Comparison of ENCODE assay signal across 8 cellular contexts in genomic region chr1:31412732-31413404, GRCh38. TPM values are rescaled to one million over a fixed set of nuclear protein-coding genes. Genes with fewer than 3 reads are reported as not detected.
A peak's percentile ranks its signal among the peaks of the same experiment; 100 is the strongest.
DNase-seq lines count a peak whose midpoint lies in the region; ATAC-seq and TF ChIP-seq lines count a peak whose summit lies in the region.

Gene SERINC2, plus strand, starts transcription at chr1:31413213. Its CDS starts 53 bp downstream, at chr1:31413266.

- peaks cover 28% of the 10 kb centered on the region for H3K27me3 ChIP-seq in CD8-positive, alpha-beta T cell (ENCODE audit: insufficient read depth, low read length)
- H3K27me3 ChIP-seq in Panc1 (ENCODE audit: control insufficient read depth, insufficient read depth, low read length) (no peaks in the 10 kb centered on the region), lung (ENCODE audit: control insufficient read depth, insufficient read depth) (no peaks in the 10 kb centered on the region), transverse colon (peaks cover 3% of the 10 kb centered on the region)

- H3K27ac ChIP-seq in CD8-positive, alpha-beta T cell (ENCODE audit: low read depth, low read length): no peak within 1 kb of the TSS
- H3K27ac ChIP-seq in Panc1 (ENCODE audit: low read length) (peak within 1 kb of the TSS; percentile 44; the same call in 1 of the 2 replicates), coronary artery (no peak within 1 kb of the TSS), lung (ENCODE audit: low read depth in 1 of 2, low read length in 1 of 2) (peak within 1 kb of the TSS; percentile 79 to 82), transverse colon (peak within 1 kb of the TSS; percentile 82 to 97 (median 94))

- H3K9me3 Mint-ChIP-seq in CD8-positive, alpha-beta T cell: no peaks in the 10 kb centered on the region

- CTCF ChIA-PET in CD8-positive, alpha-beta T cell (lab: Charles Lee): no interaction called here
- CTCF ChIA-PET in Panc1 (lab: Charles Lee): no interaction called here

- POLR2A ChIA-PET in CD8-positive, alpha-beta T cell (lab: Charles Lee): no interaction called here
- POLR2A ChIA-PET in Panc1 (lab: Charles Lee): no interaction called here

- in situ Hi-C loops in Panc1 (cut with HindIII; ENCODE audit: low pct_unique_long_range_greater_than_20kb, low sequenced_read_pairs): no loop called here
- in situ Hi-C loops in transverse colon (cut with MboI; ENCODE audit: low pct_ligation_motif_present in 1 of 4, low pct_unique_long_range_greater_than_20kb in 1 of 4, low sequenced_read_pairs in 3 of 4): no loop called here

- TF ChIP-seq POLR2A in transverse colon (IDR thresholded peaks at IDR 0.05): no peak

- peak within 1 kb of the TSS; percentile 41 for H3K4me3 ChIP-seq in CD8-positive, alpha-beta T cell (ENCODE audit: low read depth, low read length)
- H3K4me3 ChIP-seq in Panc1 (ENCODE audit: low read depth in 2 of 2, low read length in 2 of 2) (peak within 1 kb of the TSS; percentile 62 to 66), coronary artery (peak within 1 kb of the TSS; percentile 74), lung (peak within 1 kb of the TSS; percentile 57), transverse colon (peak within 1 kb of the TSS; percentile 42 to 97 (median 87))

- no peaks in the 10 kb centered on the region for H3K36me3 Mint-ChIP-seq in CD8-positive, alpha-beta T cell

- DNase-seq in CD8-positive, alpha-beta T cell: peak in 2 of 7 experiments; percentile 22 to 52
- no peak for DNase-seq in Panc1 (ENCODE audit: low read depth, low spot score)
- DNase-seq in coronary artery (ENCODE audit: low spot score): no peak
- no peak for DNase-seq in lung (ENCODE audit: low spot score)
- DNase-seq in transverse colon: peak; percentile 63
- no peak for DNase-seq in SKM-1 (lab: John Stamatoyannopoulos, UW; ENCODE audit: unreplicated experiment)

- peak within 1 kb of the TSS; percentile 85 for H3K4me3 Mint-ChIP-seq in CD8-positive, alpha-beta T cell

- TF ChIP-seq EP300 in transverse colon (IDR thresholded peaks at IDR 0.05; ENCODE audit: low read depth): no peak

- no TSS peak for BruUV-seq in Panc1 (replicated peaks; lab: Mats Ljungman, UMichigan)

- no peak within 1 kb of the TSS for H3K27ac Mint-ChIP-seq in CD8-positive, alpha-beta T cell

- intact Hi-C loops in CD8-positive, alpha-beta T cell (cut with DNase I, micrococcal nuclease): no loop called here
- intact Hi-C loops in Panc1 (cut with micrococcal nuclease; ENCODE audit: unreplicated experiment): no loop called here
- intact Hi-C loops in transverse colon (cut with DNase I; ENCODE audit: low total_unique reads): no loop called here

- peaks cover 11% of the 10 kb centered on the region for H3K4me1 ChIP-seq in CD8-positive, alpha-beta T cell (ENCODE audit: insufficient read depth, low read length)
- no peaks in the 10 kb centered on the region; the same call in 1 of the 2 replicates for H3K4me1 ChIP-seq in Panc1 (ENCODE audit: control insufficient read depth, insufficient read depth, low read length)
- H3K4me1 ChIP-seq in lung (ENCODE audit: control insufficient read depth in 2 of 2, insufficient read depth in 2 of 2, low read length in 2 of 2): peaks cover 0 to 6% of the 10 kb centered on the region in 2 donors
- H3K4me1 ChIP-seq in transverse colon: peaks cover 0 to 15% (median 11%) of the 10 kb centered on the region in 4 donors

- peaks cover 10% of the 10 kb centered on the region for H3K4me1 Mint-ChIP-seq in CD8-positive, alpha-beta T cell (ENCODE audit: low read depth)

- 3 to 4% methylated on average over 50 to 63 of the region's 63 CpGs for WGBS in lung, 2 donors
- WGBS in transverse colon (ENCODE audit: low coverage in 1 of 2), 2 donors: 1% methylated on average over 14 to 32 of the region's 63 CpGs

- no peaks in the 10 kb centered on the region for H3K9me3 ChIP-seq in CD8-positive, alpha-beta T cell (ENCODE audit: low read length)
- H3K9me3 ChIP-seq in Panc1 (ENCODE audit: control insufficient read depth, insufficient read depth, low read depth, low read length): no peaks in the 10 kb centered on the region
- peaks cover 0 to 2% of the 10 kb centered on the region in 2 donors for H3K9me3 ChIP-seq in lung (ENCODE audit: control insufficient read depth in 2 of 2, insufficient read depth in 1 of 2, low read length in 1 of 2)
- no peaks in the 10 kb centered on the region for H3K9me3 ChIP-seq in transverse colon

- peaks cover 73% of the 10 kb centered on the region for H3K27me3 Mint-ChIP-seq in CD8-positive, alpha-beta T cell (ENCODE audit: low read depth)

- no peak for TF ChIP-seq CTCF in CD8-positive, alpha-beta T cell (IDR thresholded peaks at IDR 0.05)
- TF ChIP-seq CTCF in Panc1 (IDR thresholded peaks at IDR 0.05): no peak
- TF ChIP-seq CTCF in coronary artery (IDR thresholded peaks at IDR 0.05): no peak
- no peak for TF ChIP-seq CTCF in lung (IDR thresholded peaks at IDR 0.05; ENCODE audit: control extremely low read depth, extremely low read depth)
- no peak for TF ChIP-seq CTCF in transverse colon (IDR thresholded peaks at IDR 0.05)

- no peaks in the 10 kb centered on the region for H3K36me3 ChIP-seq in CD8-positive, alpha-beta T cell (ENCODE audit: insufficient read depth, low read length)
- peaks cover 2% of the 10 kb centered on the region; the same call in 1 of the 2 replicates for H3K36me3 ChIP-seq in Panc1 (ENCODE audit: control insufficient read depth, insufficient read depth, low read length)
- H3K36me3 ChIP-seq in lung (ENCODE audit: control insufficient read depth in 2 of 2, insufficient read depth in 2 of 2, low read length in 2 of 2): no peaks in the 10 kb centered on the region
- H3K36me3 ChIP-seq in transverse colon: no peaks in the 10 kb centered on the region

- peak; percentile 82 for ATAC-seq in CD8-positive, alpha-beta T cell
- ATAC-seq in GM21381 (IDR thresholded peaks at IDR 0.05; ENCODE audit: unreplicated experiment) (peak; percentile 48), Panc1 (peak; percentile 80), lung (ENCODE audit: insufficient read depth, low FRiP score) (peak; percentile 75), HG02870 (IDR thresholded peaks at IDR 0.05; ENCODE audit: unreplicated experiment) (no peak)

RNA-seq across cellular contexts. Expression of gene SERINC2, which starts in this region (rescaled TPM):
- total RNA-seq in CD8-positive, alpha-beta T cell: not detected
- total RNA-seq in Panc1 (2021; ENCODE audit: unreplicated experiment): 14.0 TPM
- polyA plus RNA-seq in Panc1 (2012; ENCODE audit: insufficient read length): 17.2 TPM
- total RNA-seq in lung: 10 to 100 TPM in 1 of 2 donors, 1 to 10 TPM in 1; 6.1 to 55.4 TPM
- 10 to 100 TPM; 22.3 to 59.1 TPM for polyA plus RNA-seq in lung
- 100 to 1,000 TPM in 3 of 4 donors, 10 to 100 TPM in 1; 85.6 to 343 (median 250) TPM for total RNA-seq in transverse colon

Comparison
In these comparisons a context has a peak if more than half of its experiments do, and no peak if none do; other contexts are left out.
1. RNA of gene SERINC2 (total RNA-seq): 85.6 to 343 TPM in transverse colon, 6.1 to 55.4 TPM in lung and 14.0 TPM in Panc1 (single experiment); not detected in CD8-positive, alpha-beta T cell; every median in the first group is over 4 times any median in the second.
2. Peak in ATAC-seq and H3K4me3 ChIP-seq in CD8-positive, alpha-beta T cell; RNA of the gene not detected or under 1 TPM.
3. H3K27ac ChIP-seq: peak in Panc1 (single experiment), lung (2 of 2) and transverse colon (4 of 4); none in CD8-positive, alpha-beta T cell (single experiment) and coronary artery (0 of 2).
4. Peak in every context shown above with its lines, with median percentiles within 50 percentile points of each other: H3K4me3 ChIP-seq.